Comparison of ENCODE assay signal across 1 cellular context in the genomic region with DNA sequence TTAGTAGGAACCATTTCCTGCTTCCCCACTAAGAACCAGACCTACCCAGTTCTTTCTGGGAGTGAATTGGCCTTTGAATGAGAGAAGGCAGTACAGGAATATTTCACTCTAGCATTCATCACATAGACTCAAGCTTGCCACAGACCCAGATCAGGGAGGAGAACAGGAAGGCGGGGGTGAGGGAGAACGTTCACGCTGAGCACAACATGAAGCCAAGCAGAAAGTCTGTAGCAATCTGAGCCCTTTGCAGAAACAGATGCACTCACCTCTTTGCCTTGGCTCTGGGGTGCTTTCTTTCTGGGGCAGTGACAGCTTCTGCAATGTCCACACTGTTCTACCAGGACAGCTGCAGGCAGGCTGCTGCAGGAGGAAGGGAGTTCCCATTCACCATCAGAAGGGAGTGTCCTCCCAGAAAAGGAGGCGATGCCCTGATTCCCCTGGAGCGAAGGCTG.
TF ChIP-seq lines count a peak whose summit lies in the region.

No MANE protein-coding gene starts in this region.

TF ChIP-seq in H1, 55 proteins besides CTCF, POLR2A, EP300 and RAD21:
- TF ChIP-seq CEBPB (IDR thresholded peaks at IDR 0.05; ENCODE audit: low read depth, low read length) (no peak), TAF7 (optimal IDR thresholded peaks at IDR 0.05; ENCODE audit: borderline replicate concordance, low read depth, low read length) (no peak), POLR2AphosphoS5 (IDR thresholded peaks at IDR 0.05; ENCODE audit: low read depth, low read length) (no peak), CHD2 (IDR thresholded peaks at IDR 0.05; ENCODE audit: low read length) (no peak), SP2 (IDR thresholded peaks at IDR 0.05; ENCODE audit: low read length) (no peak), BCL11A (IDR thresholded peaks at IDR 0.05; ENCODE audit: low read depth in 2 of 2, low read length in 2 of 2) (no peak), MAFK (IDR thresholded peaks at IDR 0.05; ENCODE audit: low read depth, low read length) (no peak), NANOG (IDR thresholded peaks at IDR 0.05; ENCODE audit: insufficient read depth, low read depth, low read length, poor library complexity, severe bottlenecking) (no peak), SIRT6 (IDR thresholded peaks at IDR 0.05; ENCODE audit: low read length) (no peak), EGR1 (IDR thresholded peaks at IDR 0.05; ENCODE audit: borderline replicate concordance, low read depth, low read length) (no peak), JUND (IDR thresholded peaks at IDR 0.05; ENCODE audit: low read length) (no peak), POU5F1 (IDR thresholded peaks at IDR 0.05; ENCODE audit: low read depth, low read length) (no peak), ZNF274 (IDR thresholded peaks at IDR 0.05; ENCODE audit: borderline replicate concordance, extremely low read depth, low read length) (no peak), YY1 (IDR thresholded peaks at IDR 0.05; ENCODE audit: low read depth, low read length) (no peak), KDM5A (IDR thresholded peaks at IDR 0.05; ENCODE audit: low read length) (no peak), BRCA1 (IDR thresholded peaks at IDR 0.05; ENCODE audit: low read depth, low read length) (no peak), RFX5 (IDR thresholded peaks at IDR 0.05; ENCODE audit: borderline replicate concordance, low read depth, low read length) (no peak)
- TF ChIP-seq, protein P1, sequence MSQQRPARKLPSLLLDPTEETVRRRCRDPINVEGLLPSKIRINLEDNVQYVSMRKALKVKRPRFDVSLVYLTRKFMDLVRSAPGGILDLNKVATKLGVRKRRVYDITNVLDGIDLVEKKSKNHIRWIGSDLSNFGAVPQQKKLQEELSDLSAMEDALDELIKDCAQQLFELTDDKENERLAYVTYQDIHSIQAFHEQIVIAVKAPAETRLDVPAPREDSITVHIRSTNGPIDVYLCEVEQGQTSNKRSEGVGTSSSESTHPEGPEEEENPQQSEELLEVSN (IDR thresholded peaks at IDR 0.05), result no peak
- TF ChIP-seq, protein P2, sequence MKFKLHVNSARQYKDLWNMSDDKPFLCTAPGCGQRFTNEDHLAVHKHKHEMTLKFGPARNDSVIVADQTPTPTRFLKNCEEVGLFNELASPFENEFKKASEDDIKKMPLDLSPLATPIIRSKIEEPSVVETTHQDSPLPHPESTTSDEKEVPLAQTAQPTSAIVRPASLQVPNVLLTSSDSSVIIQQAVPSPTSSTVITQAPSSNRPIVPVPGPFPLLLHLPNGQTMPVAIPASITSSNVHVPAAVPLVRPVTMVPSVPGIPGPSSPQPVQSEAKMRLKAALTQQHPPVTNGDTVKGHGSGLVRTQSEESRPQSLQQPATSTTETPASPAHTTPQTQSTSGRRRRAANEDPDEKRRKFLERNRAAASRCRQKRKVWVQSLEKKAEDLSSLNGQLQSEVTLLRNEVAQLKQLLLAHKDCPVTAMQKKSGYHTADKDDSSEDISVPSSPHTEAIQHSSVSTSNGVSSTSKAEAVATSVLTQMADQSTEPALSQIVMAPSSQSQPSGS (IDR thresholded peaks at IDR 0.05; ENCODE audit: low read length), result no peak
- TF ChIP-seq, protein P3, sequence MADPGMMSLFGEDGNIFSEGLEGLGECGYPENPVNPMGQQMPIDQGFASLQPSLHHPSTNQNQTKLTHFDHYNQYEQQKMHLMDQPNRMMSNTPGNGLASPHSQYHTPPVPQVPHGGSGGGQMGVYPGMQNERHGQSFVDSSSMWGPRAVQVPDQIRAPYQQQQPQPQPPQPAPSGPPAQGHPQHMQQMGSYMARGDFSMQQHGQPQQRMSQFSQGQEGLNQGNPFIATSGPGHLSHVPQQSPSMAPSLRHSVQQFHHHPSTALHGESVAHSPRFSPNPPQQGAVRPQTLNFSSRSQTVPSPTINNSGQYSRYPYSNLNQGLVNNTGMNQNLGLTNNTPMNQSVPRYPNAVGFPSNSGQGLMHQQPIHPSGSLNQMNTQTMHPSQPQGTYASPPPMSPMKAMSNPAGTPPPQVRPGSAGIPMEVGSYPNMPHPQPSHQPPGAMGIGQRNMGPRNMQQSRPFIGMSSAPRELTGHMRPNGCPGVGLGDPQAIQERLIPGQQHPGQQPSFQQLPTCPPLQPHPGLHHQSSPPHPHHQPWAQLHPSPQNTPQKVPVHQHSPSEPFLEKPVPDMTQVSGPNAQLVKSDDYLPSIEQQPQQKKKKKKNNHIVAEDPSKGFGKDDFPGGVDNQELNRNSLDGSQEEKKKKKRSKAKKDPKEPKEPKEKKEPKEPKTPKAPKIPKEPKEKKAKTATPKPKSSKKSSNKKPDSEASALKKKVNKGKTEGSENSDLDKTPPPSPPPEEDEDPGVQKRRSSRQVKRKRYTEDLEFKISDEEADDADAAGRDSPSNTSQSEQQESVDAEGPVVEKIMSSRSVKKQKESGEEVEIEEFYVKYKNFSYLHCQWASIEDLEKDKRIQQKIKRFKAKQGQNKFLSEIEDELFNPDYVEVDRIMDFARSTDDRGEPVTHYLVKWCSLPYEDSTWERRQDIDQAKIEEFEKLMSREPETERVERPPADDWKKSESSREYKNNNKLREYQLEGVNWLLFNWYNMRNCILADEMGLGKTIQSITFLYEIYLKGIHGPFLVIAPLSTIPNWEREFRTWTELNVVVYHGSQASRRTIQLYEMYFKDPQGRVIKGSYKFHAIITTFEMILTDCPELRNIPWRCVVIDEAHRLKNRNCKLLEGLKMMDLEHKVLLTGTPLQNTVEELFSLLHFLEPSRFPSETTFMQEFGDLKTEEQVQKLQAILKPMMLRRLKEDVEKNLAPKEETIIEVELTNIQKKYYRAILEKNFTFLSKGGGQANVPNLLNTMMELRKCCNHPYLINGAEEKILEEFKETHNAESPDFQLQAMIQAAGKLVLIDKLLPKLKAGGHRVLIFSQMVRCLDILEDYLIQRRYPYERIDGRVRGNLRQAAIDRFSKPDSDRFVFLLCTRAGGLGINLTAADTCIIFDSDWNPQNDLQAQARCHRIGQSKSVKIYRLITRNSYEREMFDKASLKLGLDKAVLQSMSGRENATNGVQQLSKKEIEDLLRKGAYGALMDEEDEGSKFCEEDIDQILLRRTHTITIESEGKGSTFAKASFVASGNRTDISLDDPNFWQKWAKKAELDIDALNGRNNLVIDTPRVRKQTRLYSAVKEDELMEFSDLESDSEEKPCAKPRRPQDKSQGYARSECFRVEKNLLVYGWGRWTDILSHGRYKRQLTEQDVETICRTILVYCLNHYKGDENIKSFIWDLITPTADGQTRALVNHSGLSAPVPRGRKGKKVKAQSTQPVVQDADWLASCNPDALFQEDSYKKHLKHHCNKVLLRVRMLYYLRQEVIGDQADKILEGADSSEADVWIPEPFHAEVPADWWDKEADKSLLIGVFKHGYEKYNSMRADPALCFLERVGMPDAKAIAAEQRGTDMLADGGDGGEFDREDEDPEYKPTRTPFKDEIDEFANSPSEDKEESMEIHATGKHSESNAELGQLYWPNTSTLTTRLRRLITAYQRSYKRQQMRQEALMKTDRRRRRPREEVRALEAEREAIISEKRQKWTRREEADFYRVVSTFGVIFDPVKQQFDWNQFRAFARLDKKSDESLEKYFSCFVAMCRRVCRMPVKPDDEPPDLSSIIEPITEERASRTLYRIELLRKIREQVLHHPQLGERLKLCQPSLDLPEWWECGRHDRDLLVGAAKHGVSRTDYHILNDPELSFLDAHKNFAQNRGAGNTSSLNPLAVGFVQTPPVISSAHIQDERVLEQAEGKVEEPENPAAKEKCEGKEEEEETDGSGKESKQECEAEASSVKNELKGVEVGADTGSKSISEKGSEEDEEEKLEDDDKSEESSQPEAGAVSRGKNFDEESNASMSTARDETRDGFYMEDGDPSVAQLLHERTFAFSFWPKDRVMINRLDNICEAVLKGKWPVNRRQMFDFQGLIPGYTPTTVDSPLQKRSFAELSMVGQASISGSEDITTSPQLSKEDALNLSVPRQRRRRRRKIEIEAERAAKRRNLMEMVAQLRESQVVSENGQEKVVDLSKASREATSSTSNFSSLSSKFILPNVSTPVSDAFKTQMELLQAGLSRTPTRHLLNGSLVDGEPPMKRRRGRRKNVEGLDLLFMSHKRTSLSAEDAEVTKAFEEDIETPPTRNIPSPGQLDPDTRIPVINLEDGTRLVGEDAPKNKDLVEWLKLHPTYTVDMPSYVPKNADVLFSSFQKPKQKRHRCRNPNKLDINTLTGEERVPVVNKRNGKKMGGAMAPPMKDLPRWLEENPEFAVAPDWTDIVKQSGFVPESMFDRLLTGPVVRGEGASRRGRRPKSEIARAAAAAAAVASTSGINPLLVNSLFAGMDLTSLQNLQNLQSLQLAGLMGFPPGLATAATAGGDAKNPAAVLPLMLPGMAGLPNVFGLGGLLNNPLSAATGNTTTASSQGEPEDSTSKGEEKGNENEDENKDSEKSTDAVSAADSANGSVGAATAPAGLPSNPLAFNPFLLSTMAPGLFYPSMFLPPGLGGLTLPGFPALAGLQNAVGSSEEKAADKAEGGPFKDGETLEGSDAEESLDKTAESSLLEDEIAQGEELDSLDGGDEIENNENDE (IDR thresholded peaks at IDR 0.05; ENCODE audit: insufficient replicate concordance, low read length), result no peak
